10 cellular contexts compared by ENCODE assay signal in the genomic region with DNA sequence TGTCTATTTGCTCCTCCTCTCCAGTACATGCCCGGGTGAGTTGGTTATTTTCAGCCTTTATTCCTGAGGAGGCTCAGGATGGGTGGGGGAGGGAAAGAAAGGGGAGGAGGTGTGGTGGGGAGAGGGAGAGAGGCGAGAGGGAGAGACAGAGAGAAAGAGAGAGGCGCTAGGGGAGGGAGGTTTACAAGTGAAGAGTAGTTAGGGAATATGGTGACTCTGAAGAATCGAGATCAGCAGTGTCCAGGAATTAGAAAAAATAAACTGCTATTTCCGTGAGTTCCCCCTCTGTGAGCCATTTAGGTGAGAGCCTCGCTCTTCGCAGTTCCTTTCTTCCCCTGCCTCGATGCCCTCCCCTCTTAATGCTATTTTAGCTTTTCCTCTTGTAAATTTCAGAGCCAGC.
A peak's percentile ranks its signal among the peaks of the same experiment; 100 is the strongest.
DNase-seq lines count a peak whose midpoint lies in the region; TF ChIP-seq lines count a peak whose summit lies in the region.
"Had no signal": no experiment of that assay in that cellular context is flagged by ENCODE, and none has a peak within 500 bp of the region (broad histone marks: within the 10 kb centered on the region; RNA-seq: fewer than 3 reads in every experiment).

No MANE protein-coding gene starts in this region.

- H3K4ac ChIP-seq in neuronal stem cell (ENCODE audit: low read length): no peak overlapping the region

- peaks cover 0 to 29% of the 10 kb centered on the region in 2 donors for H3K36me3 ChIP-seq in neuronal stem cell (replicated peaks in 1 of 2; ENCODE audit: control insufficient read depth in 2 of 2, insufficient read depth in 2 of 2, low read length in 2 of 2)
- no peaks in the 10 kb centered on the region for H3K36me3 ChIP-seq in CD8-positive, alpha-beta memory T cell (ENCODE audit: insufficient read depth, low read length)
- peaks cover 0 to 9% (median 0%) of the 10 kb centered on the region in 6 donors for H3K36me3 ChIP-seq in spleen

- H3K4me1 Mint-ChIP-seq in CD8-positive, alpha-beta memory T cell: peaks cover 0 to 3% (median 1%) of the 10 kb centered on the region in 3 donors

- no peaks in the 10 kb centered on the region for H3K9me3 ChIP-seq in neuronal stem cell (replicated peaks in 1 of 2; ENCODE audit: control insufficient read depth in 2 of 2, insufficient read depth in 1 of 2, low read depth in 1 of 2, low read length in 2 of 2)
- H3K9me3 ChIP-seq in CD8-positive, alpha-beta memory T cell (ENCODE audit: low read length): no peaks in the 10 kb centered on the region
- H3K9me3 ChIP-seq in spleen: no peaks in the 10 kb centered on the region

- TF ChIP-seq POLR2A in spleen (IDR thresholded peaks at IDR 0.05): no peak

- no peak overlapping the region for H2BK15ac ChIP-seq in neuronal stem cell (ENCODE audit: low read length)

- H3K14ac ChIP-seq in neuronal stem cell (ENCODE audit: low read length): no peak overlapping the region

- POLR2A ChIA-PET in CD8-positive, alpha-beta memory T cell (lab: Charles Lee): no interaction called here

- H3K27ac Mint-ChIP-seq in CD8-positive, alpha-beta memory T cell: no peak overlapping the region
- H3K27ac Mint-ChIP-seq: activated T-helper 2 cell treated with anti-CD3 and anti-CD28 coated beads, Interferon-gamma antibody, Interleukin-2, Interleukin-4, amounts not matched to agents 10 μg/mL and 5 μg/mL and 100 μg/mL, durations not matched to agents 14 hours and 24 hours and 36 hours; dendritic cell treated with granulocyte-macrophage colony-stimulating factor and Interleukin-4, amounts not matched to agents 40 ng/mL and 50 ng/mL, for 4 days had no signal

- peaks cover 0 to 7% (median 0%) of the 10 kb centered on the region in 5 donors for H3K9me3 Mint-ChIP-seq in CD8-positive, alpha-beta memory T cell
- H3K9me3 Mint-ChIP-seq: activated T-helper 2 cell treated with anti-CD3 and anti-CD28 coated beads, Interferon-gamma antibody, Interleukin-2, Interleukin-4, amounts not matched to agents 10 μg/mL and 5 μg/mL and 100 μg/mL, durations not matched to agents 14 hours and 24 hours and 36 hours; dendritic cell treated with granulocyte-macrophage colony-stimulating factor and Interleukin-4, amounts not matched to agents 40 ng/mL and 50 ng/mL, for 4 days had no signal

- H3K27me3 ChIP-seq in neuronal stem cell (ENCODE audit: control insufficient read depth in 3 of 3, insufficient read depth in 3 of 3, low read depth in 1 of 3, low read length in 3 of 3): peaks cover 0 to 27% (median 21%) of the 10 kb centered on the region in 3 experiments
- H3K27me3 ChIP-seq in CD8-positive, alpha-beta memory T cell (ENCODE audit: insufficient read depth, low read length, poor library complexity, severe bottlenecking): peaks cover 16% of the 10 kb centered on the region
- peaks cover 0 to 66% (median 44%) of the 10 kb centered on the region in 7 donors for H3K27me3 ChIP-seq in spleen (replicated peaks in 1 of 7)

- H3K4me1 ChIP-seq in neuronal stem cell (ENCODE audit: control insufficient read depth in 2 of 2, insufficient read depth in 1 of 2, low read depth in 1 of 2, low read length in 2 of 2): peaks cover 27 to 46% of the 10 kb centered on the region in 2 donors
- no peaks in the 10 kb centered on the region for H3K4me1 ChIP-seq in CD8-positive, alpha-beta memory T cell (ENCODE audit: insufficient read depth, low read length)
- peaks cover 6 to 59% (median 39%) of the 10 kb centered on the region in 6 donors for H3K4me1 ChIP-seq in spleen

- no peak overlapping the region for H3K23ac ChIP-seq in neuronal stem cell (ENCODE audit: low read depth, low read length, poor library complexity)

- peak overlapping the region; percentile 78 for H3K18ac ChIP-seq in neuronal stem cell (ENCODE audit: low read length)

- H4K8ac ChIP-seq in neuronal stem cell (ENCODE audit: low read depth, low read length): no peak overlapping the region

- TF ChIP-seq CTCF in fibroblast of mammary gland (conservative IDR thresholded peaks at IDR 0.05; ENCODE audit: control insufficient read depth, insufficient read depth, low read depth, low read length): no peak
- no peak for TF ChIP-seq CTCF in spleen (IDR thresholded peaks at IDR 0.05 in 8 of 11, conservative IDR thresholded peaks at IDR 0.05 in 3 of 11)

- H2BK120ac ChIP-seq in neuronal stem cell (ENCODE audit: low read depth, low read length): no peak overlapping the region

- DNase-seq in EH (ENCODE audit: low read depth) (peak; percentile 38), NCI-H69 (lab: John Stamatoyannopoulos, UW) (peak; percentile 87), fibroblast of mammary gland (ENCODE audit: low read depth) (no peak), neuronal stem cell (ENCODE audit: low spot score) (no peak), NAMALWA (ENCODE audit: low spot score) (no peak), spleen (no peak), HPDE6-E6E7 (ENCODE audit: extremely low spot score) (no peak)
- no peak for DNase-seq in CD8-positive, alpha-beta memory T cell

- no peak overlapping the region for H2AK5ac ChIP-seq in neuronal stem cell (ENCODE audit: low read depth, low read length)

- no peak overlapping the region for H2BK12ac ChIP-seq in neuronal stem cell (ENCODE audit: low read length)

- CTCF ChIA-PET in CD8-positive, alpha-beta memory T cell (lab: Charles Lee): no interaction called here

- H3K4me2 ChIP-seq in neuronal stem cell (ENCODE audit: insufficient read depth, low read length, poor library complexity, severe bottlenecking): peak overlapping the region; percentile 65

- H3K79me1 ChIP-seq in neuronal stem cell (ENCODE audit: low read depth, low read length): no peaks in the 10 kb centered on the region

- no peak overlapping the region for H2BK5ac ChIP-seq in neuronal stem cell (ENCODE audit: low read length)

- H3K9ac ChIP-seq in neuronal stem cell (ENCODE audit: low read depth, low read length, poor library complexity): no peak overlapping the region

- peak overlapping the region; percentile 20 for H3K4me3 ChIP-seq in fibroblast of mammary gland (ENCODE audit: control insufficient read depth, low read depth, low read length)
- peak overlapping the region; percentile 35 to 40 for H3K4me3 ChIP-seq in neuronal stem cell (ENCODE audit: low read length in 2 of 2)
- no peak overlapping the region for H3K4me3 ChIP-seq in CD8-positive, alpha-beta memory T cell (ENCODE audit: low read length)
- H3K4me3 ChIP-seq in spleen: no peak overlapping the region

- peak overlapping the region; percentile 53 for H2AFZ ChIP-seq in neuronal stem cell (ENCODE audit: low read length)

- no CpG with 5 or more reads among the region's 8 CpGs for WGBS in neuronal stem cell (ENCODE audit: extremely low coverage in 2 of 2, insufficient read length in 2 of 2, insufficient replicate concordance in 1 of 2), 2 donors
- 20 to 29% (median 26%) methylated on average over 8 of the region's 8 CpGs for WGBS in spleen, 5 donors

- intact Hi-C loops in spleen (cut with DNase I; ENCODE audit: low total_unique reads): loop anchor here (5.0 kb wide), 1 partner anchor 142 kb away; no protein-coding TSS in a partner anchor

- no peak overlapping the region for H3K4me3 Mint-ChIP-seq in CD8-positive, alpha-beta memory T cell
- H3K4me3 Mint-ChIP-seq: dendritic cell treated with granulocyte-macrophage colony-stimulating factor and Interleukin-4, amounts not matched to agents 40 ng/mL and 50 ng/mL, for 4 days had no signal

- peak overlapping the region; percentile 93 for H3K27ac ChIP-seq in neuronal stem cell (replicated peaks; ENCODE audit: low read length)
- no peak overlapping the region for H3K27ac ChIP-seq in CD8-positive, alpha-beta memory T cell (ENCODE audit: low read depth, low read length)
- H3K27ac ChIP-seq in spleen: peak overlapping the region in 4 of 8 donors; percentile 33 to 86 (median 45)

- no peaks in the 10 kb centered on the region for H3K36me3 Mint-ChIP-seq in CD8-positive, alpha-beta memory T cell

- H3K27me3 Mint-ChIP-seq in CD8-positive, alpha-beta memory T cell: peaks cover 18 to 39% of the 10 kb centered on the region in 2 donors

- H4K91ac ChIP-seq in neuronal stem cell (ENCODE audit: low read depth, low read length, poor library complexity): no peak overlapping the region

Comparison
In these comparisons a context has a peak if more than half of its experiments do, and no peak if none do; other contexts are left out.
1. DNase-seq: peak in EH (single experiment) and NCI-H69 (single experiment); none in fibroblast of mammary gland (single experiment), neuronal stem cell (single experiment), CD8-positive, alpha-beta memory T cell (0 of 5), NAMALWA (single experiment), spleen (single experiment) and HPDE6-E6E7 (single experiment).
2. H3K4me3 ChIP-seq: peak in fibroblast of mammary gland (single experiment) and neuronal stem cell (2 of 2); none in CD8-positive, alpha-beta memory T cell (single experiment) and spleen (0 of 8).